17 cellular contexts compared by ENCODE assay signal in genomic region chrX:39599339-39599738, GRCh38.
"Had no signal": no experiment of that assay in that cellular context is flagged by ENCODE, and none has a peak within 500 bp of the region (broad histone marks: within the 10 kb centered on the region; RNA-seq: fewer than 3 reads in every experiment).

No MANE protein-coding gene starts in this region.

- DNase-seq: activated CD4-positive, alpha-beta memory T cell treated with anti-CD3 and anti-CD28 coated beads, Interleukin-2, amount 10 ng/mL, durations not matched to agents 7 days and 5 days; activated CD4-positive, alpha-beta T cell treated with anti-CD3 and anti-CD28 coated beads for 4 hours; activated CD4-positive, CD25-positive, alpha-beta regulatory T cell; activated effector memory CD4-positive, alpha-beta T cell treated with anti-CD3 and anti-CD28 coated beads, Interleukin-2, amount 50 U/mL, for 16 hours; activated naive CD4-positive, alpha-beta T cell treated with anti-CD3 and anti-CD28 coated beads, Interleukin-2, amount 10 ng/mL, durations not matched to agents 7 days and 5 days; activated naive CD8-positive, alpha-beta T cell treated with anti-CD3 and anti-CD28 coated beads, Interleukin-2, amount 50 U/mL, for 24 hours; activated T-cell treated with anti-CD3 and anti-CD28 coated beads for 4 hours; cerebellar nuclear complex; cortex of kidney; foreskin fibroblast; heart right ventricle; islet precursor cell; left colon; right cardiac atrium; stimulated activated CD4-positive, alpha-beta T cell treated with anti-CD3 and anti-CD28 coated beads, Interleukin-12 subunit alpha, Interleukin-12 subunit beta, amount 100 ng/mL, for 4 hours; substantia nigra; thyroid gland had no signal

- ATAC-seq: activated naive CD8-positive, alpha-beta T cell treated with anti-CD3 and anti-CD28 coated beads, Interleukin-2, amount 50 U/mL, for 24 hours; heart right ventricle; left colon; right cardiac atrium had no signal
